ENCODE assay signal across 8 cellular contexts in genomic region chr21:41879190-41879998, GRCh38. TPM values are rescaled to one million over a fixed set of nuclear protein-coding genes. Genes with fewer than 3 reads are reported as not detected.
A peak's percentile ranks its signal among the peaks of the same experiment; 100 is the strongest.
DNase-seq lines count a peak whose midpoint lies in the region; ATAC-seq and TF ChIP-seq lines count a peak whose summit lies in the region.

PRDM15 (minus strand) TSS chr21:41879344; CDS start chr21:41860363, 18,981 bp downstream.

- peaks cover 2 to 13% (median 6%) of the 10 kb centered on the region in 4 donors for H3K4me1 ChIP-seq in liver (ENCODE audit: control insufficient read depth in 4 of 4, insufficient read depth in 4 of 4, low read length in 3 of 4)

- ATAC-seq in GM18867 (IDR thresholded peaks at IDR 0.05; ENCODE audit: unreplicated experiment): peak; percentile 69
- ATAC-seq in HG03108 (IDR thresholded peaks at IDR 0.05; ENCODE audit: unreplicated experiment): peak; percentile 61

- H3K9ac ChIP-seq in liver (ENCODE audit: low read depth in 1 of 2, low read length in 2 of 2): peak within 1 kb of the TSS; percentile 75 to 76

- WGBS in liver: 2% methylated on average over 89 of the region's 89 CpGs

- no peaks in the 10 kb centered on the region for H3K27me3 ChIP-seq in liver (ENCODE audit: control insufficient read depth in 4 of 4, insufficient read depth in 4 of 4, low read length in 3 of 4)

- H3K9me3 ChIP-seq in liver (ENCODE audit: control insufficient read depth in 4 of 4, low read length in 3 of 4): no peaks in the 10 kb centered on the region

- H3K27ac ChIP-seq in liver (ENCODE audit: low read depth in 1 of 2, low read length in 2 of 2): peak within 1 kb of the TSS; percentile 81 to 84

- H3K4me3 ChIP-seq in liver (ENCODE audit: low read depth in 1 of 3, low read length in 3 of 3): peak within 1 kb of the TSS; percentile 67 to 97 (median 86)

- TF ChIP-seq RAD21 in liver (IDR thresholded peaks at IDR 0.05): peak in 1 of 2 donors; percentile 4

- no peaks in the 10 kb centered on the region for H3K36me3 ChIP-seq in liver (ENCODE audit: control insufficient read depth in 4 of 4, insufficient read depth in 3 of 4, low read depth in 1 of 4, low read length in 3 of 4)

- no peak for TF ChIP-seq CTCF in liver (IDR thresholded peaks at IDR 0.05; ENCODE audit: low read depth, low read length, missing input control)

- DNase-seq in AG08396 (ENCODE audit: low spot score) (peak; percentile 90), NCI-H460 (ENCODE audit: extremely low read depth, low read depth) (peak; percentile 32), cortex of kidney (lab: John Stamatoyannopoulos, UW) (peak; percentile 57)
- DNase-seq in activated CD4-positive, alpha-beta T cell treated with anti-CD3 and anti-CD28 coated beads, Interleukin-2, amount 50 U/mL, for 1 hour: peak; percentile 74
- DNase-seq in stimulated activated CD4-positive, alpha-beta T cell treated with anti-CD3 and anti-CD28 coated beads, Interleukin-4, amount 100 ng/mL, for 1 hour: peak; percentile 89

TF ChIP-seq in liver, 16 proteins besides CTCF, POLR2A, EP300 and RAD21:
- TF ChIP-seq RXRA (IDR thresholded peaks at IDR 0.05) (no peak), ZBTB33 (IDR thresholded peaks at IDR 0.05) (no peak), ATF3 (IDR thresholded peaks at IDR 0.05) (no peak), MAX (IDR thresholded peaks at IDR 0.05) (no peak), HNF4A (conservative IDR thresholded peaks at IDR 0.05) (no peak), NR2F2 (IDR thresholded peaks at IDR 0.05) (no peak), FOXA2 (IDR thresholded peaks at IDR 0.05) (no peak), JUND (IDR thresholded peaks at IDR 0.05) (no peak), EGR1 (IDR thresholded peaks at IDR 0.05; ENCODE audit: low read depth in 2 of 2) (peak; percentile 44 to 81), FOXA1 (IDR thresholded peaks at IDR 0.05) (no peak), SP1 (IDR thresholded peaks at IDR 0.05) (no peak), REST (IDR thresholded peaks at IDR 0.05) (no peak), HNF4G (IDR thresholded peaks at IDR 0.05) (no peak), TAF1 (conservative IDR thresholded peaks at IDR 0.05) (no peak), YY1 (IDR thresholded peaks at IDR 0.05) (peak; percentile 31), GABPA (IDR thresholded peaks at IDR 0.05 in 1 of 2, conservative IDR thresholded peaks at IDR 0.05 in 1 of 2) (peak in 1 of 2 donors; percentile 59)

RNA-seq across cellular contexts. Expression of gene PRDM15, which starts in this region (rescaled TPM):
- total RNA-seq in NCI-H460 (2014; rRNA removed; shearing (Covaris generic)): 2.4 and 4.3 TPM in 2 replicates
- 16.5 and 31.3 TPM in 2 replicates for polyA plus RNA-seq in NCI-H460 (2014; cell fraction: nucleus; rRNA removed)
- total RNA-seq in liver: 1 to 10 TPM; 2.8 to 5.7 TPM
- 1 to 10 TPM; 1.2 to 1.4 TPM for polyA plus RNA-seq in liver

Comparison
In these comparisons a context has a peak if more than half of its experiments do, and no peak if none do; other contexts are left out.
1. Peak in every context shown above with its lines: DNase-seq, ATAC-seq, H3K4me3 ChIP-seq and H3K27ac ChIP-seq.
2. DNase-seq: peak in every context shown above with its lines; median percentile 90 in AG08396; 89 in stimulated activated CD4-positive, alpha-beta T cell treated with anti-CD3 and anti-CD28 coated beads, Interleukin-4, amount 100 ng/mL, for 1 hour; 74 in activated CD4-positive, alpha-beta T cell treated with anti-CD3 and anti-CD28 coated beads, Interleukin-2, amount 50 U/mL, for 1 hour; 57 in cortex of kidney; 32 in NCI-H460.